Comparison of ENCODE assay signal across 9 cellular contexts in the genomic region with DNA sequence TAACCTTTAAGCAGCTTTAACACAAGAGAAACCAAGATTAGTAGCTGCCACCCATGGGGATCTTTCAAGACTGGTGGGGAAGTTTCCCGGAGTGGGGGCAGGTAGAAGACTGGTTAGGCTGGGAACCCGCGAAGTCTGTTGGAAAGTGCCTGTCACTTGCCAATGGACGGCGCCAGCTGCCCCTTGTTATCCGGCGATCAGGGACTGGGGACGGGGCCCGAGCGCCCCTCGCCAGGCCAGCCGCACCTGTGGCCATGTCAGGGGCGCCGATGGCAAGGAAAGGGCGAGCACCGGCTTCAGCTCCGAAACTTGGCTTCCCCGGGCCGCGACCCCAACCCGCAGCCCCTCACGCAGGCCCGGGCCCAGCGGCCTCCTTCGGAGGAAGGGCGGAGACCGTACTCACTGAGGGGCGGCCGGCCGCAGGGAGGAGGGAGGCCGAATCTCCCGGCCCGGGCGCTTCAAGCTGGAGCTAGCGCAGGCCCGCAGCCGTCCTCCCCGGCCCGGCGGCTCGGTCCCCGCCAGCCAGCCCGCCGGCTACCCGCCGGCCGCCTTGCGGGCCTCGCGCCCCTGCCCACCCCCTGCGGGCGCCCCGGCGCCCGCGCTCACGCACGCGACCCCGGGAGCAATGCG. TPM values are rescaled to one million over a fixed set of nuclear protein-coding genes. Genes with fewer than 3 reads are reported as not detected.
DNase-seq lines count a peak whose midpoint lies in the region; ATAC-seq, FAIRE-seq and TF ChIP-seq lines count a peak whose summit lies in the region.
"Had no signal": no experiment of that assay in that cellular context is flagged by ENCODE, and none has a peak within 500 bp of the region (broad histone marks: within the 10 kb centered on the region; RNA-seq: fewer than 3 reads in every experiment).

No MANE protein-coding gene starts in this region.

- 0 to 1% methylated on average over 42 to 61 of the region's 61 CpGs for WGBS in pancreas, 2 donors

- H3K4me3 ChIP-seq in OCI-LY3 (ENCODE audit: low read length): peak overlapping the region; percentile 89
- peak overlapping the region; percentile 69 to 90 (median 86) for H3K4me3 ChIP-seq in pancreas

- TF ChIP-seq CTCF in GM10266 (IDR thresholded peaks at IDR 0.05; ENCODE audit: control insufficient read depth, insufficient read depth, low read depth, missing control alignments) (no peak), OCI-LY3 (IDR thresholded peaks at IDR 0.05; ENCODE audit: low read depth, low read length) (no peak), pancreas (IDR thresholded peaks at IDR 0.05) (no peak)

- H3K4me3 Mint-ChIP-seq in activated naive CD4-positive, alpha-beta T cell treated with anti-CD3 and anti-CD28 coated beads, Interleukin-2, amount 10 ng/mL, durations not matched to agents 7 days and 5 days: peak overlapping the region; percentile 84

- H3K27me3 Mint-ChIP-seq in activated naive CD4-positive, alpha-beta T cell treated with anti-CD3 and anti-CD28 coated beads, Interleukin-2, amount 10 ng/mL, durations not matched to agents 7 days and 5 days: no peaks in the 10 kb centered on the region

- H3K27me3 ChIP-seq in OCI-LY3 (ENCODE audit: low read depth, low read length): no peaks in the 10 kb centered on the region
- H3K27me3 ChIP-seq in pancreas: no peaks in the 10 kb centered on the region

- peaks cover 61% of the 10 kb centered on the region for H3K4me1 Mint-ChIP-seq in activated naive CD4-positive, alpha-beta T cell treated with anti-CD3 and anti-CD28 coated beads, Interleukin-2, amount 10 ng/mL, durations not matched to agents 7 days and 5 days

- no peaks in the 10 kb centered on the region for H3K9me3 Mint-ChIP-seq in activated naive CD4-positive, alpha-beta T cell treated with anti-CD3 and anti-CD28 coated beads, Interleukin-2, amount 10 ng/mL, durations not matched to agents 7 days and 5 days

- H2AFZ ChIP-seq in OCI-LY3 (ENCODE audit: low read depth, low read length): no peak overlapping the region

- H3K36me3 ChIP-seq in OCI-LY3 (replicated peaks; ENCODE audit: low read depth, low read length) (peaks cover 48% of the 10 kb centered on the region), pancreas (peaks cover 0 to 7% (median 0%) of the 10 kb centered on the region in 3 donors)

- peak overlapping the region; percentile 98 for H3K9ac ChIP-seq in OCI-LY3 (ENCODE audit: low read length)

- peaks cover 10% of the 10 kb centered on the region; the same call in 1 of the 2 replicates for H4K20me1 ChIP-seq in OCI-LY3 (ENCODE audit: insufficient read depth, low read length)

- CTCF ChIA-PET in activated naive CD4-positive, alpha-beta T cell treated with anti-CD3 and anti-CD28 coated beads, Interleukin-2, amount 10 ng/mL, durations not matched to agents 7 days and 5 days (lab: Charles Lee): interaction anchor here (1.1 to 1.3 kb wide), 2 partner anchors 37 to 199 kb away, joined by 4 read pairs; no protein-coding TSS in a partner anchor

- peak overlapping the region; percentile 77 for H3K4me2 ChIP-seq in OCI-LY3 (ENCODE audit: low read length)

- H3K36me3 Mint-ChIP-seq in activated naive CD4-positive, alpha-beta T cell treated with anti-CD3 and anti-CD28 coated beads, Interleukin-2, amount 10 ng/mL, durations not matched to agents 7 days and 5 days: peaks cover 27% of the 10 kb centered on the region

- no peaks in the 10 kb centered on the region for H3K9me3 ChIP-seq in OCI-LY3 (ENCODE audit: insufficient read depth, low read length)
- H3K9me3 ChIP-seq in pancreas: no peaks in the 10 kb centered on the region

- H3K27ac ChIP-seq in OCI-LY3 (ENCODE audit: low read length) (peak overlapping the region; percentile 98), pancreas (peak overlapping the region; percentile 42 to 98 (median 97))

- intact Hi-C loops in Right ventricle myocardium superior (cut with DNase I) (no loop called here), pancreas (cut with DNase I) (no loop called here), sciatic nerve (cut with DNase I) (no loop called here)

- peak; percentile 53 for DNase-seq in GM10266 (ENCODE audit: extremely low spot score)
- DNase-seq in HCEC 1CT: peak; percentile 17
- peak; percentile 46 for DNase-seq in activated naive CD4-positive, alpha-beta T cell treated with anti-CD3 and anti-CD28 coated beads, Interleukin-2, amount 10 ng/mL, durations not matched to agents 7 days and 5 days
- peak; percentile 53 for DNase-seq in Right ventricle myocardium superior
- peak; percentile 21 to 77 (median 50) for DNase-seq in pancreas
- DNase-seq in sciatic nerve (ENCODE audit: low spot score): no peak
- DNase-seq in NCI-H187 (lab: John Stamatoyannopoulos, UW): no peak

- FAIRE-seq in pancreas (lab: Jason Lieb, UNC): no peak
- FAIRE-seq: colon had no signal

- H3K79me2 ChIP-seq in OCI-LY3 (ENCODE audit: low read length): peaks cover 67% of the 10 kb centered on the region

- H3K27ac Mint-ChIP-seq in activated naive CD4-positive, alpha-beta T cell treated with anti-CD3 and anti-CD28 coated beads, Interleukin-2, amount 10 ng/mL, durations not matched to agents 7 days and 5 days: peak overlapping the region; percentile 89

- ATAC-seq in Right ventricle myocardium superior (ENCODE audit: poor library complexity): peak; percentile 6
- ATAC-seq in pancreas: peak; percentile 11 to 42 (median 32)
- ATAC-seq in sciatic nerve: no peak

- H3K4me1 ChIP-seq in OCI-LY3 (ENCODE audit: low read length) (peaks cover 30% of the 10 kb centered on the region), pancreas (peaks cover 7 to 13% (median 8%) of the 10 kb centered on the region in 3 donors)

RNA-seq across cellular contexts. Expression of gene EIF4ENIF1, which starts 0.5 kb away (rescaled TPM):
- total RNA-seq in Right ventricle myocardium superior (21.7 TPM), pancreas (10 to 100 TPM in 4 of 6 donors, 1 to 10 TPM in 2; 8.8 to 15.3 (median 10.7) TPM), sciatic nerve (38.9 TPM)
- 1 to 10 TPM; 6.9 to 9.5 TPM for polyA plus RNA-seq in pancreas

RNA-seq across cellular contexts. Expression of gene SFI1, which starts 7.2 kb away (rescaled TPM):
- total RNA-seq in Right ventricle myocardium superior: 5.7 TPM
- total RNA-seq in pancreas: 10 to 100 TPM; 10.8 to 26.0 (median 13.7) TPM
- 10 to 100 TPM; 58.9 to 60.3 TPM for polyA plus RNA-seq in pancreas
- total RNA-seq in sciatic nerve: 49.8 TPM

Comparison
In these comparisons a context has a peak if more than half of its experiments do, and no peak if none do; other contexts are left out.
1. DNase-seq: peak in GM10266 (single experiment), HCEC 1CT (single experiment), activated naive CD4-positive, alpha-beta T cell treated with anti-CD3 and anti-CD28 coated beads, Interleukin-2, amount 10 ng/mL, durations not matched to agents 7 days and 5 days (single experiment), Right ventricle myocardium superior (single experiment) and pancreas (6 of 6); none in sciatic nerve (single experiment) and NCI-H187 (0 of 2).